ENCODE assay signal across 22 cellular contexts in genomic region chr17:52030096-52030495, GRCh38.
"Had no signal": no experiment of that assay in that cellular context is flagged by ENCODE, and none has a peak within 500 bp of the region (broad histone marks: within the 10 kb centered on the region; RNA-seq: fewer than 3 reads in every experiment).

No MANE protein-coding gene starts in this region.

- H3K27me3 ChIP-seq: MG63, SJSA1 had no signal

- H3K9me3 ChIP-seq: MG63, SJSA1 had no signal

- H3K4me3 ChIP-seq: MG63, SJSA1 had no signal

- H3K36me3 ChIP-seq: MG63, SJSA1 had no signal

- ATAC-seq: HepG2 had no signal

- H3K27ac ChIP-seq: SJSA1 had no signal

- DNase-seq: IMR-90, Karpas-422, KG1, MG63, NCI-H1092, NCI-H1105 treated with DMSO at 0.1 percent for 48 hours, NCI-H1417 treated with DMSO at 0.1 percent for 48 hours, NCI-H146, NCI-H1694 treated with DMSO at 0.1 percent for 48 hours, NCI-H1930, NCI-H2081, NCI-H2107, NCI-H345, NCI-H446 treated with DMSO at 0.1 percent for 48 hours, NCI-H510A treated with DMSO at 0.1 percent for 48 hours, NCI-H526, NCI-H82, Right ventricle myocardium superior, RPMI8226, SIG-M5 had no signal
